In the genomic region with DNA sequence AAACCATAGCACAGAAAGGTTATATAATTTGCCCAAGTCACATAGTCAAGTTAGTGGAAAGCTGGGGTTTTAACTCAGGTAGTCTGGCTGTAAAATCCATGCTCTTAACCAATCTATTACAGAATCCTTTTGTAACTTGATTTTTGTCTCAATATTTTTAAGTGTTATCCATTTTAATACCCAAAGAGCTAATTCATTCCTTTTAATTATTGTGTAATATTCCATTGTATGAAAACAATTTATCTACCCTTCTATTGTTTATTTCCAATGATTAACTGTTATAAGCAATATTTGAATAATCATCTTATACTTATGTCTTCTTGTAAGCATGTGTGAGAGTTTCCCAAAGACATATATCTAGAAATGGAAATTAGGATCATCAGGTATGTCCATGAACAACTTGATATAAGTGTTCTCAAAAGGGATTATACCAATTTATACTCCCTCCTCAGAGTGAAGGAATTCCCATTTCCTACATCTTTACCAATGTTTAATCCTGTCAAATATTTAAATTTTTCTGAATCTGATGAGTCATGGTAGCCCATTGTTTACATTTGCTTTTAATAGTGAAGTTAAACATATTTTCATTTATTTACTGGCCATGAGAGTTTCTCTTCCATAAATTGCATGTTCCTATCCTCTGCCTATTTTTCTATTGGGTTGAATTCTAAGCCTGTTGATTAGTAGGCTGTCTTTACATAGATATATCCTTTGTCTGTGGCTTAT, we compare ENCODE assay signal across 17 cellular contexts. TPM values are rescaled to one million over a fixed set of nuclear protein-coding genes. Genes with fewer than 3 reads are reported as not detected.
DNase-seq lines count a peak whose midpoint lies in the region; ATAC-seq and TF ChIP-seq lines count a peak whose summit lies in the region.
"Had no signal": no experiment of that assay in that cellular context is flagged by ENCODE, and none has a peak within 500 bp of the region (broad histone marks: within the 10 kb centered on the region; RNA-seq: fewer than 3 reads in every experiment).

No MANE protein-coding gene starts in this region.

- peaks cover 5% of the 10 kb centered on the region in 2 donors for H3K9me3 Mint-ChIP-seq in activated T-cell treated with anti-CD3 and anti-CD28 coated beads, Interleukin-2, amount 50 U/mL, for 72 hours
- H3K9me3 Mint-ChIP-seq in chondrocyte (ENCODE audit: low read depth), result peaks cover 13% of the 10 kb centered on the region
- H3K9me3 Mint-ChIP-seq: CD4-positive, alpha-beta T cell had no signal

- intact Hi-C loops in PC-3 (cut with micrococcal nuclease), result loop anchor here (1.0 to 5.0 kb wide), 5 partner anchors 57 to 217 kb away; partner anchors contain the start of gene KLHL20

- no peaks in the 10 kb centered on the region for H3K36me3 ChIP-seq in PC-3 (ENCODE audit: low read depth, low read length)
- H3K36me3 ChIP-seq: HAP-1 had no signal

- no peak for DNase-seq in activated T-cell treated with anti-CD3 and anti-CD28 coated beads, Interleukin-2, amount 50 U/mL, for 72 hours
- DNase-seq in activated T-cell treated with anti-CD3 and anti-CD28 coated beads for 4 hours (no peak), PC-3 (peak; percentile 97), chondrocyte (ENCODE audit: low spot score) (no peak), 8988T (no peak), NCI-H82 (lab: John Stamatoyannopoulos, UW) (no peak), substantia nigra (lab: John Stamatoyannopoulos, UW) (no peak)
- DNase-seq: C1 segment of cervical spinal cord; CD4-positive, alpha-beta T cell; DND-41; GF-D8; KBM-7 had no signal

- no peak overlapping the region for H3K4me3 Mint-ChIP-seq in activated T-cell treated with anti-CD3 and anti-CD28 coated beads, Interleukin-2, amount 50 U/mL, for 72 hours
- no peak overlapping the region for H3K4me3 Mint-ChIP-seq in chondrocyte (ENCODE audit: unreplicated experiment)
- H3K4me3 Mint-ChIP-seq: B cell; CD4-positive, alpha-beta T cell had no signal

- no peaks in the 10 kb centered on the region for H3K27me3 ChIP-seq in PC-3 (ENCODE audit: low read length)

- ATAC-seq in activated T-cell treated with anti-CD3 and anti-CD28 coated beads, Interleukin-2, amount 50 U/mL, for 72 hours (replicated peaks in 1 of 2), result no peak
- peak; percentile 97 for ATAC-seq in PC-3

- H3K4me1 ChIP-seq in PC-3 (ENCODE audit: insufficient read depth, low read length), result peaks cover 24% of the 10 kb centered on the region
- H3K4me1 ChIP-seq: HAP-1 had no signal

- H3K4me2 ChIP-seq in PC-3 (ENCODE audit: low read length), result peak overlapping the region; percentile 30

- peaks cover 13% of the 10 kb centered on the region for H3K27me3 Mint-ChIP-seq in activated T-cell treated with anti-CD3 and anti-CD28 coated beads, Interleukin-2, amount 50 U/mL, for 72 hours (ENCODE audit: low read depth)
- H3K27me3 Mint-ChIP-seq in chondrocyte (ENCODE audit: low read depth), result peaks cover 7% of the 10 kb centered on the region
- H3K27me3 Mint-ChIP-seq: CD4-positive, alpha-beta T cell had no signal

- no TSS peak for BruUV-seq in PC-3 (replicated peaks; lab: Mats Ljungman, UMichigan)

- H3K9me2 ChIP-seq in PC-3 (replicated peaks; ENCODE audit: low read length), result no peaks in the 10 kb centered on the region

- CTCF ChIA-PET in PC-3 (lab: Charles Lee), result no interaction called here

- no peaks in the 10 kb centered on the region for H3F3A ChIP-seq in PC-3 (ENCODE audit: low read length, unreplicated experiment)

- H3K27ac ChIP-seq in PC-3 (ENCODE audit: low read length) (peak overlapping the region; percentile 3), substantia nigra (ENCODE audit: low read depth, low read length, poor library complexity, severe bottlenecking) (no peak overlapping the region)

- no peak overlapping the region for H3K4me3 ChIP-seq in PC-3 (ENCODE audit: low read length)
- H3K4me3 ChIP-seq: HAP-1 had no signal

- H3K4me1 Mint-ChIP-seq in activated T-cell treated with anti-CD3 and anti-CD28 coated beads, Interleukin-2, amount 50 U/mL, for 72 hours (ENCODE audit: low read depth), result no peaks in the 10 kb centered on the region
- peaks cover 2% of the 10 kb centered on the region for H3K4me1 Mint-ChIP-seq in chondrocyte (ENCODE audit: low read depth)
- H3K4me1 Mint-ChIP-seq: B cell had no signal

- POLR2A ChIA-PET in PC-3 (lab: Charles Lee; ENCODE audit: unreplicated experiment), result interaction anchor here (0.6 kb wide), 2 partner anchors 138 to 172 kb away, joined by 4 to 5 read pairs; partner anchors contain the start of gene PRDX6

- H3K9me3 ChIP-seq in PC-3 (ENCODE audit: low read length), result no peaks in the 10 kb centered on the region
- H3K9me3 ChIP-seq: HAP-1 had no signal

- no peaks in the 10 kb centered on the region for H3K36me3 Mint-ChIP-seq in activated T-cell treated with anti-CD3 and anti-CD28 coated beads, Interleukin-2, amount 50 U/mL, for 72 hours (ENCODE audit: insufficient read depth in 2 of 2)
- peaks cover 5% of the 10 kb centered on the region for H3K36me3 Mint-ChIP-seq in chondrocyte (ENCODE audit: low read depth)

- no peak overlapping the region for H3K9ac ChIP-seq in PC-3 (ENCODE audit: low read length)

- H4K20me1 ChIP-seq in PC-3 (ENCODE audit: low read length), result no peaks in the 10 kb centered on the region

- H3K79me2 ChIP-seq in PC-3 (ENCODE audit: low read length), result no peaks in the 10 kb centered on the region

- H3K27ac Mint-ChIP-seq in activated T-cell treated with anti-CD3 and anti-CD28 coated beads, Interleukin-2, amount 50 U/mL, for 72 hours, result peak overlapping the region; percentile 12
- H3K27ac Mint-ChIP-seq in chondrocyte (ENCODE audit: unreplicated experiment), result peak overlapping the region; percentile 5
- H3K27ac Mint-ChIP-seq: B cell; CD4-positive, alpha-beta T cell had no signal

- TF ChIP-seq CTCF in PC-3 (conservative IDR thresholded peaks at IDR 0.05; ENCODE audit: low read depth, low read length) (no peak), chondrocyte (IDR thresholded peaks at IDR 0.05) (no peak)

- no peak overlapping the region for H2AFZ ChIP-seq in PC-3 (ENCODE audit: low read length)

RNA-seq across cellular contexts. Expression of gene TEX50, which starts 13.9 kb away (rescaled TPM):
- total RNA-seq in activated T-cell treated with anti-CD3 and anti-CD28 coated beads, Interleukin-2, amount 50 U/mL, for 72 hours, result not detected
- total RNA-seq in PC-3 (2014; rRNA removed), result not detected in 2 replicates
- total RNA-seq in chondrocyte, result not detected in 3 replicates
- total RNA-seq: A172; B cell; CD4-positive, alpha-beta T cell; H1; HT1080 had no signal

RNA-seq across cellular contexts. Expression of gene ANKRD45, which starts 20.6 kb away (rescaled TPM):
- under 1 TPM in 1 of 2 donors, not detected in 1; 0.34 TPM for total RNA-seq in activated T-cell treated with anti-CD3 and anti-CD28 coated beads, Interleukin-2, amount 50 U/mL, for 72 hours
- total RNA-seq in PC-3 (2014; rRNA removed) (not detected in 2 replicates), chondrocyte (0.39 TPM in 1 of 3 replicates, not detected in the others)
- total RNA-seq: B cell; CD4-positive, alpha-beta T cell had no signal

RNA-seq across cellular contexts. Expression of gene SLC9C2, which starts 46.2 kb away (rescaled TPM):
- not detected for total RNA-seq in activated T-cell treated with anti-CD3 and anti-CD28 coated beads, Interleukin-2, amount 50 U/mL, for 72 hours
- total RNA-seq in PC-3 (2014; rRNA removed) (not detected in 2 replicates), chondrocyte (not detected in 3 replicates)
- total RNA-seq: A172; B cell; CD4-positive, alpha-beta T cell; H1; HT1080 had no signal
